ENCODE assay signal across 13 cellular contexts in the genomic region with DNA sequence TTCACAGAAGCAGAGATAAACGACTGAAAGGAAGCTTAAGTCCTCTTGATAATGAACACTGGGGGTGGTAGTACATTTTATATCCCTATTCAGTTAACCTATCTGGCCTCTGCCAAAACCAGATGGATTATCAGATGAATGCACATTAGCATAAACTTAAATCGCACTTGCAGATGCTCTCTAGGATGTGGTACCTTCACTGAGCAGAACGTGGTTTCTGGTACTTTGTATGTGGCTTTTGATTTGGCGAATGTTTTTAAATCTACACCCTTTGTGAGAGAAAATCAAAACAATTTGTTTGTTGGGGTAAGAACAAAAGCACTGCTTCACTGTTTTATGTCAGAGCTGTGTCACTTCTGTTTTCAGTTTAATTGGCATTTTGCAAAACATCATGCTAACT. TPM values are rescaled to one million over a fixed set of nuclear protein-coding genes. Genes with fewer than 3 reads are reported as not detected.
"Had no signal": no experiment of that assay in that cellular context is flagged by ENCODE, and none has a peak within 500 bp of the region (broad histone marks: within the 10 kb centered on the region; RNA-seq: fewer than 3 reads in every experiment).

No MANE protein-coding gene starts in this region.

- ATAC-seq: upper lobe of right lung had no signal

- H3K4me1 ChIP-seq: upper lobe of right lung had no signal

- H3K27ac ChIP-seq: coronary artery, thoracic aorta, upper lobe of right lung had no signal

- DNase-seq: activated CD4-positive, alpha-beta T cell treated with anti-CD3 and anti-CD28 coated beads for 1 hour; effector CD8-positive, alpha-beta T cell; mesenchymal stem cell; SIG-M5; stimulated activated CD4-positive, alpha-beta T cell treated with anti-CD3 and anti-CD28 coated beads, Interleukin-1b, Interleukin-23, amount 100 ng/mL, for 48 hours; upper lobe of right lung had no signal

- H3K27me3 ChIP-seq: upper lobe of right lung had no signal

RNA-seq across cellular contexts. Expression of gene TAS2R50, which starts 26.5 kb away (rescaled TPM):
- polyA plus RNA-seq: liver, neural cell had no signal

RNA-seq across cellular contexts. Expression of gene PRH2, which starts 31.2 kb away (rescaled TPM):
- total RNA-seq: activated naive CD4-positive, alpha-beta T cell treated with anti-CD3 and anti-CD28 coated beads for 36 hours; osteocyte; pulmonary artery endothelial cell; thoracic aorta; upper lobe of right lung had no signal
- polyA plus RNA-seq: neural cell had no signal
